20 cellular contexts compared by ENCODE assay signal in the genomic region with DNA sequence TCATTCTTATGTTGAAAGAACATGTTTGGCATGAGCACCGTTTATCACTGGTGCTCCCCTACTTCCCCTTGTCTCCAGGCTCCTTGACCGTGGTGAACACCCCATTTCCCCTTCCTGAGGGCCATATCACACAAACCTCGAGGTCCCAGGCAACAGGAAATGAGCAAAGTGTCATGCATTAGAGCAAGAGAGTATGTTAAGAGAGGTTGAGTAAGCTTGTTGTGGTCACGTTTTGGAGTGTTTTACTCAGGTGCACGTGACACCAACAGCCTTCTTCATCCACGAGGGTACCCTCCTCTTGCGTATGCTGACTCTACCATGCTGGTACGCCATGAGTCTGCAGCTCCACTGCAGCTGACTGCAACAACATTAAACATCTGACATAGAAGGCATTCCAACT.
DNase-seq lines count a peak whose midpoint lies in the region; ATAC-seq and TF ChIP-seq lines count a peak whose summit lies in the region.
"Had no signal": no experiment of that assay in that cellular context is flagged by ENCODE, and none has a peak within 500 bp of the region (broad histone marks: within the 10 kb centered on the region; RNA-seq: fewer than 3 reads in every experiment).

No MANE protein-coding gene starts in this region.

- H3K9me3 ChIP-seq in mammary epithelial cell (replicated peaks; ENCODE audit: insufficient read depth, low read length) (no peaks in the 10 kb centered on the region), breast epithelium (no peaks in the 10 kb centered on the region), tibial artery (no peaks in the 10 kb centered on the region)
- H3K9me3 ChIP-seq: neutrophil, psoas muscle, uterus had no signal

- H3K27ac ChIP-seq in mammary epithelial cell (ENCODE audit: insufficient read depth, low read depth, low read length) (no peak overlapping the region), breast epithelium (no peak overlapping the region), tibial artery (peak overlapping the region; percentile 27 to 31)
- H3K27ac ChIP-seq: neutrophil, psoas muscle had no signal

- intact Hi-C loops in mammary epithelial cell (cut with micrococcal nuclease), result loop anchor here (10.0 kb wide), 1 partner anchor 105 kb away; no protein-coding TSS in a partner anchor
- intact Hi-C loops in breast epithelium (cut with DNase I; ENCODE audit: low total_unique reads), result no loop called here
- intact Hi-C loops in tibial artery (cut with DNase I; ENCODE audit: low total_unique reads), result no loop called here

- no peaks in the 10 kb centered on the region for H4K20me1 ChIP-seq in mammary epithelial cell (ENCODE audit: insufficient read depth, low read length)

- no peak for TF ChIP-seq POLR2A in breast epithelium (IDR thresholded peaks at IDR 0.05)

- H3K4me1 ChIP-seq in mammary epithelial cell (ENCODE audit: insufficient read depth, low read length) (peaks cover 23% of the 10 kb centered on the region), breast epithelium (no peaks in the 10 kb centered on the region), tibial artery (peaks cover 0 to 25% (median 5%) of the 10 kb centered on the region in 4 donors)
- H3K4me1 ChIP-seq: psoas muscle, uterus had no signal

- no peaks in the 10 kb centered on the region for H3K79me2 ChIP-seq in mammary epithelial cell (ENCODE audit: insufficient read depth, low read length)

- no peak overlapping the region for H3K4me2 ChIP-seq in mammary epithelial cell (ENCODE audit: insufficient read depth, low read depth, low read length)

- dilution Hi-C loops in mammary epithelial cell (cut with HindIII; ENCODE audit: low sequenced_read_pairs), result loop anchor here (10.0 kb wide), 1 partner anchor 45 kb away; no protein-coding TSS in a partner anchor

- H3K36me3 ChIP-seq in mammary epithelial cell (ENCODE audit: insufficient read depth, low read length), result no peaks in the 10 kb centered on the region
- H3K36me3 ChIP-seq in breast epithelium, result no peaks in the 10 kb centered on the region
- H3K36me3 ChIP-seq in tibial artery, result no peaks in the 10 kb centered on the region
- H3K36me3 ChIP-seq: neutrophil, uterus had no signal

- H3K9ac ChIP-seq in mammary epithelial cell (ENCODE audit: insufficient read depth, low read length), result no peak overlapping the region

- in situ Hi-C loops in mammary epithelial cell (cut with MboI; ENCODE audit: low sequenced_read_pairs in 2 of 2), result no loop called here

- no peaks in the 10 kb centered on the region for H3K27me3 ChIP-seq in mammary epithelial cell (ENCODE audit: insufficient read depth, low read length)
- no peaks in the 10 kb centered on the region for H3K27me3 ChIP-seq in breast epithelium
- no peaks in the 10 kb centered on the region for H3K27me3 ChIP-seq in tibial artery
- H3K27me3 ChIP-seq: neutrophil, uterus had no signal

- BruUV-seq in mammary epithelial cell (replicated peaks; lab: Mats Ljungman, UMichigan), result no TSS peak

- TF ChIP-seq CTCF in mammary epithelial cell (conservative IDR thresholded peaks at IDR 0.05 in 1 of 2, IDR thresholded peaks at IDR 0.05 in 1 of 2; ENCODE audit: extremely low read depth in 1 of 2, insufficient read depth in 1 of 2, low read depth in 1 of 2, low read length in 2 of 2), result no peak
- no peak for TF ChIP-seq CTCF in breast epithelium (IDR thresholded peaks at IDR 0.05)
- TF ChIP-seq CTCF in cardiac fibroblast (IDR thresholded peaks at IDR 0.05; ENCODE audit: low read depth, low read length), result no peak
- TF ChIP-seq CTCF in tibial artery (IDR thresholded peaks at IDR 0.05), result no peak

- DNase-seq in mammary epithelial cell (no peak), breast epithelium (ENCODE audit: low spot score in 2 of 2) (no peak), LHCN-M2 (ENCODE audit: low read depth) (peak; percentile 4), cardiac fibroblast (ENCODE audit: low read depth in 2 of 2) (peak; percentile 4), tibial artery (no peak), NCI-H526 (lab: John Stamatoyannopoulos, UW) (no peak)
- DNase-seq: activated CD4-positive, alpha-beta T cell treated with anti-CD3 and anti-CD28 coated beads, Interleukin-2, amount 10 ng/mL, durations not matched to agents 7 days and 5 days; effector memory CD4-positive, alpha-beta T cell; GDM1; HCEC 1CT; NCI-H1417 treated with DMSO at 0.1 percent for 48 hours; NCI-H2107; NCI-H524; psoas muscle; SW 1271; uterus had no signal

- WGBS in mammary epithelial cell (ENCODE audit: low coverage, missing lambda C conversion rate), result 70% methylated on average over 8 of the region's 8 CpGs

- ATAC-seq in HG03045 (IDR thresholded peaks at IDR 0.05; ENCODE audit: unreplicated experiment) (no peak), GM21515 (IDR thresholded peaks at IDR 0.05; ENCODE audit: unreplicated experiment) (no peak)
- ATAC-seq: activated T-helper 17 cell treated with anti-CD3 and anti-CD28 coated beads, Interleukin-2, amount 50 U/mL, for 72 hours; psoas muscle had no signal

- peak overlapping the region; percentile 11 for H2AFZ ChIP-seq in mammary epithelial cell (ENCODE audit: low read depth, low read length)

- H3K4me3 ChIP-seq in mammary epithelial cell (replicated peaks in 1 of 3; ENCODE audit: insufficient read depth in 1 of 3, low read depth in 2 of 3, low read length in 3 of 3) (no peak overlapping the region), breast epithelium (no peak overlapping the region), cardiac fibroblast (replicated peaks in 1 of 2; ENCODE audit: low read depth in 2 of 2, low read length in 2 of 2) (no peak overlapping the region), tibial artery (no peak overlapping the region)
- H3K4me3 ChIP-seq: psoas muscle, uterus had no signal

- CTCF ChIA-PET in mammary epithelial cell (lab: Charles Lee; ENCODE audit: low non-redundant PET), result no interaction called here

Comparison
In these comparisons a context has a peak if more than half of its experiments do, and no peak if none do; other contexts are left out.
1. DNase-seq: peak in LHCN-M2 (single experiment) and cardiac fibroblast (2 of 2); none in mammary epithelial cell (single experiment), breast epithelium (0 of 2), tibial artery (0 of 2) and NCI-H526 (0 of 2).
2. H3K27ac ChIP-seq: peak in tibial artery (2 of 2); none in mammary epithelial cell (single experiment) and breast epithelium (0 of 2).